ENCODE assay signal across 21 cellular contexts in genomic region chr20:22679197-22679596, GRCh38.
"Had no signal": no experiment of that assay in that cellular context is flagged by ENCODE, and none has a peak within 500 bp of the region (broad histone marks: within the 10 kb centered on the region; RNA-seq: fewer than 3 reads in every experiment).

No MANE protein-coding gene starts in this region.

- H3K4me3 Mint-ChIP-seq: IgD-negative memory B cell had no signal

- H3K27ac ChIP-seq: KMS-11, SJSA1, SK-N-MC had no signal

- H3K27ac Mint-ChIP-seq: IgD-negative memory B cell had no signal

- DNase-seq: Kasumi-1, MM.1S, NCI-H1092 treated with DMSO at 0.1 percent for 48 hours, NCI-H1436, NCI-H187, NCI-H2029, NCI-H2081 treated with DMSO at 0.1 percent for 48 hours, NCI-H2171, NCI-H226, NCI-H446, NCI-H510A, NCI-H524 treated with DMSO at 0.1 percent for 48 hours, NCI-H774, Right ventricle myocardium superior, RPMI8226, SIG-M5 had no signal

- H3K4me2 ChIP-seq: KMS-11 had no signal

- H3K36me3 Mint-ChIP-seq: IgD-negative memory B cell had no signal

- H3K4me3 ChIP-seq: K562, SJSA1, SK-N-MC had no signal

- H3K9me3 ChIP-seq: SJSA1 had no signal

- ATAC-seq: K562 had no signal

- H3K27me3 ChIP-seq: SJSA1 had no signal

- H3K36me3 ChIP-seq: SJSA1 had no signal

- H3K4me1 ChIP-seq: SJSA1 had no signal
